In the genomic region with DNA sequence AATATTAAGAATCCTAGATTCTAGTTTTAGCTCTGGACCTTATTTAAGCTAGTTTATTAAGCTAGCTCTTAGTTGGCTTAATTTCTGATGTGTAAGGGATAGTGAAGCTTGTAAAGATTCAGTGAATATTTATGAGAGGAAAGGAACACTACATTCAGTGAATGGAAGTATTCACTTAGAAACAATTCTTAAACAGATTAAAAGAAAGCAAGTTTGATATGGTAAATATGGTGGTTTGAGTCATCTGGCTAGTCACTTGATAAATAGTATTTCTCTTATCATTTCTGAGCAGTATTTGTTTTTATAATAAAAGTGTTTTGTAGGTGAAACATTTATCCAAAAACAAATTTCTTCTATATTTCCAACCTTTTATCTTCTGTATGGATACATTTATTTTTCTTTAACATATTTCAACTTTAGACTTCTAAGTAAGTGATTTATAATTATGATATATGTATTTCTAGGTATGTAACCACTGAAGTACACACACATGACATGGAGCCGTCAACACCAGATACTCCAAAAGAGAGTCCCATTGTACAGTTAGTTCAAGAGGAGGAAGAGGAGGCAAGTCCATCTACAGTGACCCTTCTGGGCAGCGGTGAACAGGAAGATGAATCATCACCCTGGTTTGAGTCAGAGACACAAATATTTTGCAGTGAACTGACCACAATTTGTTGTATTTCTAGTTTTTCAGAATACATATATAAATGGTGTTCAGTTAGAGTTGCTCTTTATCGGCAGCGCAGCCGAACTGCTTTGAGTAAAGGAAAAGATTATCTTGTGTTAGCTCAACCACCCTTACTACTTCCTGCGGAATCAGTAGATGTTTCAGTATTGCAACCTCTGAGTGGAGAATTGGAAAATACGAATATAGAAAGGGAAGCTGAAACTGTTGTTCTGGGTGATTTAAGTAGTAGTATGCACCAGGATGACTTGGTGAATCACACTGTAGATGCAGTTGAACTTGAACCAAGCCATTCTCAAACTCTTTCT, we compare ENCODE assay signal across 10 cellular contexts. TPM values are rescaled to one million over a fixed set of nuclear protein-coding genes. Genes with fewer than 3 reads are reported as not detected.
A peak's percentile ranks its signal among the peaks of the same experiment; 100 is the strongest.
DNase-seq lines count a peak whose midpoint lies in the region; ATAC-seq and TF ChIP-seq lines count a peak whose summit lies in the region.
"Had no signal": no experiment of that assay in that cellular context is flagged by ENCODE, and none has a peak within 500 bp of the region (broad histone marks: within the 10 kb centered on the region; RNA-seq: fewer than 3 reads in every experiment).

No MANE protein-coding gene starts in this region.

- TF ChIP-seq CTCF in Caco-2 (IDR thresholded peaks at IDR 0.05; ENCODE audit: insufficient read depth in 1 of 2, low read depth in 1 of 2, low read length in 1 of 2, severe bottlenecking in 1 of 2, unreplicated experiment in 1 of 2) (no peak), prostate gland (IDR thresholded peaks at IDR 0.05) (no peak)

- no peak overlapping the region for H3K4ac ChIP-seq in mesenchymal stem cell (ENCODE audit: low read depth in 1 of 2, low read length in 2 of 2)

- peak overlapping the region; percentile 28 for H3K4me2 ChIP-seq in mesenchymal stem cell (ENCODE audit: low read length, poor library complexity, severe bottlenecking)

- TSS peak; percentile 40 for BruUV-seq in Caco-2 (replicated peaks; lab: Mats Ljungman, UMichigan)

- H3K4me3 ChIP-seq in Caco-2 (ENCODE audit: low read depth, low read length) (no peak overlapping the region), mesenchymal stem cell (ENCODE audit: insufficient read depth in 1 of 2, low read depth in 1 of 2, low read length in 2 of 2) (peak overlapping the region in 1 of 2 experiments; percentile 17), prostate gland (no peak overlapping the region)

- H3K36me3 ChIP-seq in Caco-2 (ENCODE audit: control insufficient read depth, insufficient read depth, low read length) (peaks cover 1% of the 10 kb centered on the region; the same call in 1 of the 2 replicates), mesenchymal stem cell (ENCODE audit: control insufficient read depth in 1 of 2, insufficient read depth in 2 of 2, low read depth in 1 of 2, low read length in 2 of 2) (peaks cover 0 to 23% of the 10 kb centered on the region in 2 experiments), prostate gland (no peaks in the 10 kb centered on the region)

- peak overlapping the region in 1 of 2 experiments; percentile 5 for H2BK12ac ChIP-seq in mesenchymal stem cell (ENCODE audit: low read length in 2 of 2)

- no peak overlapping the region for H2AK5ac ChIP-seq in mesenchymal stem cell (ENCODE audit: low read length, severe bottlenecking)

- no peak overlapping the region for H4K91ac ChIP-seq in mesenchymal stem cell (ENCODE audit: low read length)

- no peak for TF ChIP-seq POLR2A in prostate gland (IDR thresholded peaks at IDR 0.05)

- peak overlapping the region; percentile 74 for H3K27ac ChIP-seq in mesenchymal stem cell (ENCODE audit: low read length, poor library complexity, severe bottlenecking)
- H3K27ac ChIP-seq in prostate gland: no peak overlapping the region

- 0% methylated on average over 4 of the region's 7 CpGs for WGBS in mesenchymal stem cell
- WGBS in prostate gland: 85% methylated on average over 7 of the region's 7 CpGs

- H2BK5ac ChIP-seq in mesenchymal stem cell (ENCODE audit: low read depth, low read length, poor library complexity, severe bottlenecking): no peak overlapping the region

- H2AFZ ChIP-seq in mesenchymal stem cell (ENCODE audit: low read depth, low read length): no peak overlapping the region

- peaks cover under 1% of the 10 kb centered on the region for H3K4me1 Mint-ChIP-seq in Caco-2 (ENCODE audit: low read depth, unreplicated experiment)
- peaks cover 35% of the 10 kb centered on the region for H3K4me1 Mint-ChIP-seq in activated naive CD8-positive, alpha-beta T cell treated with anti-CD3 and anti-CD28 coated beads, Interleukin-2, amount 50 U/mL, for 24 hours

- H3K27ac Mint-ChIP-seq in Caco-2 (ENCODE audit: unreplicated experiment): no peak overlapping the region
- H3K27ac Mint-ChIP-seq in activated naive CD8-positive, alpha-beta T cell treated with anti-CD3 and anti-CD28 coated beads, Interleukin-2, amount 50 U/mL, for 24 hours: peak overlapping the region; percentile 82

- H3K23ac ChIP-seq in mesenchymal stem cell (ENCODE audit: low read length in 2 of 2): no peak overlapping the region

- H3K4me3 Mint-ChIP-seq in Caco-2 (ENCODE audit: unreplicated experiment): no peak overlapping the region
- H3K4me3 Mint-ChIP-seq in activated naive CD8-positive, alpha-beta T cell treated with anti-CD3 and anti-CD28 coated beads, Interleukin-2, amount 50 U/mL, for 24 hours: peak overlapping the region; percentile 45

- intact Hi-C loops in Caco-2 (cut with micrococcal nuclease; ENCODE audit: unreplicated experiment): no loop called here
- intact Hi-C loops in prostate gland (cut with DNase I): no loop called here

- no peaks in the 10 kb centered on the region for H3K9me3 Mint-ChIP-seq in Caco-2 (ENCODE audit: unreplicated experiment)
- no peaks in the 10 kb centered on the region for H3K9me3 Mint-ChIP-seq in activated naive CD8-positive, alpha-beta T cell treated with anti-CD3 and anti-CD28 coated beads, Interleukin-2, amount 50 U/mL, for 24 hours

- H4K8ac ChIP-seq in mesenchymal stem cell (ENCODE audit: low read length): no peak overlapping the region

- no peaks in the 10 kb centered on the region for H3K79me1 ChIP-seq in mesenchymal stem cell (replicated peaks; ENCODE audit: low read length, poor library complexity, severe bottlenecking)

- no peaks in the 10 kb centered on the region for H3K27me3 Mint-ChIP-seq in Caco-2 (ENCODE audit: insufficient read depth, unreplicated experiment)
- H3K27me3 Mint-ChIP-seq in activated naive CD8-positive, alpha-beta T cell treated with anti-CD3 and anti-CD28 coated beads, Interleukin-2, amount 50 U/mL, for 24 hours: no peaks in the 10 kb centered on the region

- no peak overlapping the region for H2BK120ac ChIP-seq in mesenchymal stem cell (ENCODE audit: low read depth, low read length)

- ATAC-seq in activated naive CD8-positive, alpha-beta T cell treated with anti-CD3 and anti-CD28 coated beads, Interleukin-2, amount 50 U/mL, for 24 hours: peak; percentile 98

- H3K4me1 ChIP-seq in Caco-2 (0 out of 2 replicates have a peak, but pooled peaks cover 7% of the 10 kb centered on the region), mesenchymal stem cell (ENCODE audit: control insufficient read depth, insufficient read depth, low read depth, low read length) (no peaks in the 10 kb centered on the region), prostate gland (replicated peaks) (no peaks in the 10 kb centered on the region)

- no peak overlapping the region for H2BK15ac ChIP-seq in mesenchymal stem cell (ENCODE audit: low read depth, poor library complexity, severe bottlenecking)

- H3K14ac ChIP-seq in mesenchymal stem cell (ENCODE audit: low read length in 2 of 2): no peak overlapping the region

- H3K27me3 ChIP-seq in Caco-2 (replicated peaks; ENCODE audit: control insufficient read depth, insufficient read depth, low read length) (no peaks in the 10 kb centered on the region), mesenchymal stem cell (ENCODE audit: control insufficient read depth in 1 of 2, insufficient read depth in 1 of 2, low read length in 2 of 2) (no peaks in the 10 kb centered on the region), prostate gland (replicated peaks; ENCODE audit: insufficient read depth) (no peaks in the 10 kb centered on the region)

- peaks cover 51% of the 10 kb centered on the region for H3K36me3 Mint-ChIP-seq in Caco-2 (ENCODE audit: insufficient read depth, unreplicated experiment)
- H3K36me3 Mint-ChIP-seq in activated naive CD8-positive, alpha-beta T cell treated with anti-CD3 and anti-CD28 coated beads, Interleukin-2, amount 50 U/mL, for 24 hours (ENCODE audit: low read depth): peaks cover 49% of the 10 kb centered on the region

- no peak overlapping the region for H3K18ac ChIP-seq in mesenchymal stem cell (ENCODE audit: low read depth in 1 of 2, low read length in 2 of 2)

- POLR2A ChIA-PET in Caco-2 (lab: Charles Lee): no interaction called here

- no peaks in the 10 kb centered on the region for H3K9me3 ChIP-seq in Caco-2
- H3K9me3 ChIP-seq in mesenchymal stem cell (ENCODE audit: control insufficient read depth, low read length): no peaks in the 10 kb centered on the region
- no peaks in the 10 kb centered on the region for H3K9me3 ChIP-seq in prostate gland

- H3K9ac ChIP-seq in mesenchymal stem cell (ENCODE audit: low read length): peak overlapping the region; percentile 23

- DNase-seq in Caco-2 (no peak), HS-5 (ENCODE audit: low read depth) (peak; percentile 66), mesenchymal stem cell (peak; percentile 89), prostate gland (ENCODE audit: low spot score) (no peak), NCI-H2171 (lab: John Stamatoyannopoulos, UW) (no peak), T1000 (lab: John Stamatoyannopoulos, UW) (no peak), hypothalamus (lab: John Stamatoyannopoulos, UW) (no peak)
- peak; percentile 6 for DNase-seq in activated naive CD8-positive, alpha-beta T cell treated with anti-CD3 and anti-CD28 coated beads, Interleukin-2, amount 50 U/mL, for 24 hours
- DNase-seq: central memory CD4-positive, alpha-beta T cell; NCI-H2029 had no signal

- CTCF ChIA-PET in Caco-2 (lab: Charles Lee): no interaction called here

RNA-seq across cellular contexts. Expression of a gene that starts 55.6 kb away (rescaled TPM):
- total RNA-seq in Caco-2 (2022) (48.4 and 50.3 TPM in 2 replicates), prostate gland (10 to 100 TPM; 39.5 to 84.9 TPM)
- polyA plus RNA-seq in mesenchymal stem cell (2013, experiment 1 of 2): 24.0 TPM
- 23.6 TPM for polyA plus RNA-seq in mesenchymal stem cell (2013, experiment 2 of 2)

Comparison
In these comparisons a context has a peak if more than half of its experiments do, and no peak if none do; other contexts are left out.
1. DNase-seq: peak in HS-5 (single experiment), activated naive CD8-positive, alpha-beta T cell treated with anti-CD3 and anti-CD28 coated beads, Interleukin-2, amount 50 U/mL, for 24 hours (single experiment) and mesenchymal stem cell (single experiment); none in Caco-2 (0 of 2), prostate gland (single experiment), NCI-H2171 (single experiment), T1000 (single experiment) and hypothalamus (0 of 51).